In genomic region chr18:64615047-64615446, GRCh38 we compare ENCODE assay signal across 22 cellular contexts.
DNase-seq lines count a peak whose midpoint lies in the region; ATAC-seq, FAIRE-seq and TF ChIP-seq lines count a peak whose summit lies in the region.
"Had no signal": no experiment of that assay in that cellular context is flagged by ENCODE, and none has a peak within 500 bp of the region (broad histone marks: within the 10 kb centered on the region; RNA-seq: fewer than 3 reads in every experiment).

No MANE protein-coding gene starts in this region.

- intact Hi-C loops in HepG2 (cut with micrococcal nuclease; ENCODE audit: unreplicated experiment) = no loop called here
- intact Hi-C loops in right lobe of liver (cut with DNase I) = no loop called here
- intact Hi-C loops in IMR-90 (cut with micrococcal nuclease) = no loop called here
- intact Hi-C loops in ovary (cut with DNase I) = no loop called here
- intact Hi-C loops in left cardiac atrium (cut with DNase I) = no loop called here

- no peak overlapping the region for H3K4ac ChIP-seq in IMR-90 (ENCODE audit: low read depth, low read length)

- no peaks in the 10 kb centered on the region for H3K79me1 ChIP-seq in IMR-90 (ENCODE audit: low read depth in 1 of 2, low read length in 2 of 2)

- no peak overlapping the region for H3K56ac ChIP-seq in IMR-90 (ENCODE audit: extremely low read depth, insufficient read depth, low read length)

- no peaks in the 10 kb centered on the region for H3F3A ChIP-seq in GM23338 (replicated peaks; ENCODE audit: low read depth)

- ATAC-seq in HepG2 = no peak
- no peak for ATAC-seq in right lobe of liver
- ATAC-seq in GM23338 = no peak
- ATAC-seq in IMR-90 (ENCODE audit: low read depth) = no peak
- no peak for ATAC-seq in left cardiac atrium
- ATAC-seq: CD8-positive, alpha-beta T cell had no signal

- no peak overlapping the region for H3K23ac ChIP-seq in IMR-90 (ENCODE audit: low read depth, low read length)

- WGBS in HepG2 (ENCODE audit: low lambda C conversion rate) = 0% methylated on average over 1 of the region's 1 CpG
- WGBS in right lobe of liver (ENCODE audit: insufficient coverage, low coverage, low lambda C conversion rate, missing lambda C conversion rate) = 35% methylated on average over 1 of the region's 1 CpG
- WGBS in IMR-90 (ENCODE audit: extremely low coverage in 2 of 2, insufficient read length in 1 of 2), 2 experiments = no CpG with 5 or more reads among the region's 1 CpG
- 67 to 71% (median 69%) methylated on average over 1 of the region's 1 CpG for WGBS in ovary, 3 donors

- H2BK20ac ChIP-seq in IMR-90 (ENCODE audit: low read depth, low read length) = no peak overlapping the region

- no peak overlapping the region for H3K4me3 ChIP-seq in HepG2 (replicated peaks in 1 of 3; ENCODE audit: insufficient read depth in 1 of 3, low read depth in 2 of 3, low read length in 3 of 3)
- H3K4me3 ChIP-seq in right lobe of liver = no peak overlapping the region
- no peak overlapping the region for H3K4me3 ChIP-seq in GM23338
- H3K4me3 ChIP-seq in IMR-90 (ENCODE audit: insufficient read depth, low read depth, low read length) = no peak overlapping the region
- H3K4me3 ChIP-seq in ovary = no peak overlapping the region
- H3K4me3 ChIP-seq: BLaER1 treated with 17β-estradiol and CSF1 and Interleukin-3, amounts not matched to agents 10 nM and 100 nM had no signal

- H2AFZ ChIP-seq in HepG2 (ENCODE audit: low read length) (no peak overlapping the region), GM23338 (0 out of 2 replicates have a peak overlapping the region, but pooled peaks have one; percentile 35), IMR-90 (replicated peaks; ENCODE audit: low read length, poor library complexity) (no peak overlapping the region)

- TF ChIP-seq CTCF in HepG2 (CRISPR knock-in tag; IDR thresholded peaks at IDR 0.05) (no peak), right lobe of liver (IDR thresholded peaks at IDR 0.05) (no peak), GM23338 (conservative IDR thresholded peaks at IDR 0.05; ENCODE audit: low read depth in 2 of 2) (no peak), IMR-90 (conservative IDR thresholded peaks at IDR 0.05; ENCODE audit: low read depth, low read length) (no peak), ovary (IDR thresholded peaks at IDR 0.05) (no peak)

- no peak overlapping the region for H3K4me3 Mint-ChIP-seq in GM23338
- H3K4me3 Mint-ChIP-seq: CD4-positive, alpha-beta T cell; CD8-positive, alpha-beta T cell had no signal

- no peak overlapping the region for H3K18ac ChIP-seq in IMR-90 (ENCODE audit: low read depth, low read length)

- dilution Hi-C loops in IMR-90 (cut with HindIII; ENCODE audit: low sequenced_read_pairs, unreplicated experiment) = no loop called here

- no peak overlapping the region for H4K5ac ChIP-seq in IMR-90 (ENCODE audit: low read depth, low read length)

- H3K36me3 ChIP-seq in HepG2 (replicated peaks in 1 of 2; ENCODE audit: control insufficient read depth in 1 of 2, insufficient read depth in 2 of 2, low read length in 2 of 2) (no peaks in the 10 kb centered on the region), right lobe of liver (no peaks in the 10 kb centered on the region), GM23338 (ENCODE audit: insufficient read depth) (no peaks in the 10 kb centered on the region), IMR-90 (ENCODE audit: control insufficient read depth, insufficient read depth, low read length) (no peaks in the 10 kb centered on the region), ovary (no peaks in the 10 kb centered on the region)
- H3K36me3 ChIP-seq: BE2C; BLaER1 treated with 17β-estradiol and CSF1 and Interleukin-3, amounts not matched to agents 10 nM and 100 nM had no signal

- peaks cover 9% of the 10 kb centered on the region for H3K9me2 ChIP-seq in GM23338 (ENCODE audit: insufficient read depth)

- no peak for TF ChIP-seq RAD21 in HepG2 (CRISPR knock-in tag; IDR thresholded peaks at IDR 0.05)
- TF ChIP-seq RAD21 in IMR-90 (IDR thresholded peaks at IDR 0.05; ENCODE audit: low read length) = no peak

- H3K9me3 ChIP-seq in HepG2 (ENCODE audit: low read length) (peaks cover 51% of the 10 kb centered on the region), right lobe of liver (no peaks in the 10 kb centered on the region), IMR-90 (ENCODE audit: control insufficient read depth, insufficient read depth, low read length) (peaks cover 6% of the 10 kb centered on the region), ovary (no peaks in the 10 kb centered on the region)
- H3K9me3 ChIP-seq: BE2C; BLaER1 treated with 17β-estradiol and CSF1 and Interleukin-3, amounts not matched to agents 10 nM and 100 nM; Caco-2 had no signal

- no peak overlapping the region for H3K4me2 ChIP-seq in HepG2 (ENCODE audit: low read depth, low read length)
- no peak overlapping the region for H3K4me2 ChIP-seq in GM23338
- no peak overlapping the region for H3K4me2 ChIP-seq in IMR-90 (ENCODE audit: low read depth, low read length)

- H4K20me1 ChIP-seq in HepG2 (ENCODE audit: insufficient read depth, low read length) (no peaks in the 10 kb centered on the region), GM23338 (replicated peaks; ENCODE audit: insufficient read depth) (no peaks in the 10 kb centered on the region), IMR-90 (ENCODE audit: insufficient read depth, low read length) (no peaks in the 10 kb centered on the region)
- H4K20me1 ChIP-seq: BLaER1 treated with 17β-estradiol and CSF1 and Interleukin-3, amounts not matched to agents 10 nM and 100 nM had no signal

- no peaks in the 10 kb centered on the region for H3K27me3 Mint-ChIP-seq in GM23338 (ENCODE audit: insufficient read depth, low read depth, poor library complexity)
- H3K27me3 Mint-ChIP-seq: CD4-positive, alpha-beta T cell had no signal

- no peak overlapping the region for H2BK15ac ChIP-seq in IMR-90 (ENCODE audit: low read depth, low read length)

- H4K91ac ChIP-seq in IMR-90 (ENCODE audit: insufficient read depth, low read depth, low read length) = no peak overlapping the region

- H3K9me1 ChIP-seq in IMR-90 (ENCODE audit: insufficient read depth, low read length) = no peaks in the 10 kb centered on the region

- in situ Hi-C loops in HepG2 (cut with HindIII; ENCODE audit: extremely low pct_ligation_motif_present, low pct_unique_long_range_greater_than_20kb) (no loop called here), IMR-90 (cut with MboI; ENCODE audit: low sequenced_read_pairs) (no loop called here)

- H3K27ac Mint-ChIP-seq in GM23338 = no peak overlapping the region
- H3K27ac Mint-ChIP-seq: CD4-positive, alpha-beta T cell; CD8-positive, alpha-beta T cell had no signal

- H2BK5ac ChIP-seq in IMR-90 (ENCODE audit: low read depth, low read length, poor library complexity, severe bottlenecking) = no peak overlapping the region

- H3K79me2 ChIP-seq in HepG2 (ENCODE audit: insufficient read depth, low read length) = no peaks in the 10 kb centered on the region
- H3K79me2 ChIP-seq in GM23338 (replicated peaks; ENCODE audit: insufficient read depth) = no peaks in the 10 kb centered on the region

- TF ChIP-seq EP300 in HepG2 (IDR thresholded peaks at IDR 0.05; ENCODE audit: low read depth in 2 of 2, low read length in 2 of 2) (no peak), HepG2 (CRISPR knock-in tag; IDR thresholded peaks at IDR 0.05; ENCODE audit: borderline replicate concordance) (no peak), ovary (IDR thresholded peaks at IDR 0.05) (no peak)

- H3K4me1 ChIP-seq in HepG2 (ENCODE audit: insufficient read depth, low read length) (no peaks in the 10 kb centered on the region), right lobe of liver (no peaks in the 10 kb centered on the region), GM23338 (ENCODE audit: insufficient read depth) (no peaks in the 10 kb centered on the region), IMR-90 (ENCODE audit: control insufficient read depth, insufficient read depth, low read length) (no peaks in the 10 kb centered on the region), ovary (ENCODE audit: insufficient read depth) (no peaks in the 10 kb centered on the region)
- H3K4me1 ChIP-seq: BE2C, Caco-2 had no signal

- DNase-seq in HepG2 (ENCODE audit: low spot score) (no peak), right lobe of liver (no peak), GM23338 (ENCODE audit: low spot score) (no peak), IMR-90 (no peak), left kidney (ENCODE audit: low read depth, low spot score) (peak; percentile 41), ovary (no peak), left cardiac atrium (no peak), kidney glomerular epithelial cell (lab: John Stamatoyannopoulos, UW) (no peak)
- DNase-seq: ACHN; BE2C; Caco-2; Calu3; CD4-positive, alpha-beta T cell; CD8-positive, alpha-beta T cell; DMS79 treated with DMSO at 0.1 percent for 48 hours; GF-D8 had no signal

- CTCF ChIA-PET in HepG2 (lab: Yijun Ruan, JAX; ENCODE audit: low intra/inter-chr PET ratio, low total read pairs) (no interaction called here), IMR-90 (lab: Yijun Ruan, JAX) (no interaction called here)

- H2AK5ac ChIP-seq in IMR-90 (ENCODE audit: low read depth, low read length) = no peak overlapping the region

- no peak overlapping the region for H2AK9ac ChIP-seq in IMR-90 (replicated peaks; ENCODE audit: low read depth, low read length, poor library complexity)

- H3K36me3 Mint-ChIP-seq in GM23338 (ENCODE audit: low read depth) = no peaks in the 10 kb centered on the region
- H3K36me3 Mint-ChIP-seq: CD8-positive, alpha-beta T cell had no signal

- no peak overlapping the region for H4K8ac ChIP-seq in IMR-90 (ENCODE audit: low read depth in 2 of 2, low read length in 2 of 2)

- peaks cover 2% of the 10 kb centered on the region; the same call in 1 of the 3 replicates for H3K4me1 Mint-ChIP-seq in GM23338

- H3K9ac ChIP-seq in HepG2 (ENCODE audit: insufficient read depth, low read depth, low read length) (no peak overlapping the region), IMR-90 (ENCODE audit: low read depth, low read length) (no peak overlapping the region)
- H3K9ac ChIP-seq: BLaER1 treated with 17β-estradiol and CSF1 and Interleukin-3, amounts not matched to agents 10 nM and 100 nM had no signal

- H3K27me3 ChIP-seq in HepG2 (ENCODE audit: control insufficient read depth in 1 of 2, insufficient read depth in 2 of 2, low read length in 2 of 2) (no peaks in the 10 kb centered on the region; a peak in 1 of 5 replicates), right lobe of liver (no peaks in the 10 kb centered on the region), GM23338 (ENCODE audit: insufficient read depth) (no peaks in the 10 kb centered on the region), IMR-90 (ENCODE audit: control insufficient read depth, insufficient read depth, low read length) (no peaks in the 10 kb centered on the region), ovary (no peaks in the 10 kb centered on the region)
- H3K27me3 ChIP-seq: BE2C; BLaER1 treated with 17β-estradiol and CSF1 and Interleukin-3, amounts not matched to agents 10 nM and 100 nM had no signal

- TF ChIP-seq POLR2A in HepG2 (IDR thresholded peaks at IDR 0.05; ENCODE audit: insufficient read depth in 1 of 2, low read depth in 2 of 2, low read length in 2 of 2) (no peak), right lobe of liver (IDR thresholded peaks at IDR 0.05) (no peak), IMR-90 (IDR thresholded peaks at IDR 0.05; ENCODE audit: low read depth, low read length) (no peak), ovary (IDR thresholded peaks at IDR 0.05) (no peak)

- no peak overlapping the region for H3K14ac ChIP-seq in IMR-90 (replicated peaks; ENCODE audit: low read depth, low read length)

- H3K9me3 Mint-ChIP-seq in GM23338 = no peaks in the 10 kb centered on the region; the same call in 2 of the 3 replicates

- H3K27ac ChIP-seq in HepG2 (ENCODE audit: extremely low read length, insufficient read depth, low read length) (no peak overlapping the region), right lobe of liver (no peak overlapping the region), GM23338 (ENCODE audit: low read depth) (no peak overlapping the region), IMR-90 (ENCODE audit: insufficient read depth, low read length) (no peak overlapping the region), ovary (no peak overlapping the region)
- H3K27ac ChIP-seq: 22Rv1; BLaER1 treated with 17β-estradiol and CSF1 and Interleukin-3, amounts not matched to agents 10 nM and 100 nM; C4-2B had no signal

- POLR2A ChIA-PET in HepG2 (lab: Yijun Ruan, JAX) = no interaction called here
- POLR2A ChIA-PET in IMR-90 (lab: Charles Lee; ENCODE audit: unreplicated experiment) = no interaction called here

- BruUV-seq in HepG2 (replicated peaks; lab: Mats Ljungman, UMichigan) (no TSS peak), IMR-90 (replicated peaks; lab: Mats Ljungman, UMichigan) (no TSS peak)

- no peak overlapping the region for H2BK120ac ChIP-seq in IMR-90 (ENCODE audit: low read depth, low read length)

- FAIRE-seq in HepG2 (lab: Jason Lieb, UNC) = no peak
- FAIRE-seq: G401.6, GM12891, GM19239 had no signal
